In genomic region chr6:24678792-24679352, GRCh38 we compare ENCODE assay signal across 6 cellular contexts. TPM values are rescaled to one million over a fixed set of nuclear protein-coding genes. Genes with fewer than 3 reads are reported as not detected.
"Had no signal": no experiment of that assay in that cellular context is flagged by ENCODE, and none has a peak within 500 bp of the region (broad histone marks: within the 10 kb centered on the region; RNA-seq: fewer than 3 reads in every experiment).

No MANE protein-coding gene starts in this region.

RNA-seq across cellular contexts. Expression of gene KIAA0319, which starts 32.9 kb away (rescaled TPM):
- total RNA-seq: kidney epithelial cell, left ventricle myocardium inferior, left ventricle myocardium superior, lung microvascular endothelial cell, mammary epithelial cell had no signal
- polyA plus RNA-seq: immature natural killer cell had no signal
